Comparison of ENCODE assay signal across 17 cellular contexts in the genomic region with DNA sequence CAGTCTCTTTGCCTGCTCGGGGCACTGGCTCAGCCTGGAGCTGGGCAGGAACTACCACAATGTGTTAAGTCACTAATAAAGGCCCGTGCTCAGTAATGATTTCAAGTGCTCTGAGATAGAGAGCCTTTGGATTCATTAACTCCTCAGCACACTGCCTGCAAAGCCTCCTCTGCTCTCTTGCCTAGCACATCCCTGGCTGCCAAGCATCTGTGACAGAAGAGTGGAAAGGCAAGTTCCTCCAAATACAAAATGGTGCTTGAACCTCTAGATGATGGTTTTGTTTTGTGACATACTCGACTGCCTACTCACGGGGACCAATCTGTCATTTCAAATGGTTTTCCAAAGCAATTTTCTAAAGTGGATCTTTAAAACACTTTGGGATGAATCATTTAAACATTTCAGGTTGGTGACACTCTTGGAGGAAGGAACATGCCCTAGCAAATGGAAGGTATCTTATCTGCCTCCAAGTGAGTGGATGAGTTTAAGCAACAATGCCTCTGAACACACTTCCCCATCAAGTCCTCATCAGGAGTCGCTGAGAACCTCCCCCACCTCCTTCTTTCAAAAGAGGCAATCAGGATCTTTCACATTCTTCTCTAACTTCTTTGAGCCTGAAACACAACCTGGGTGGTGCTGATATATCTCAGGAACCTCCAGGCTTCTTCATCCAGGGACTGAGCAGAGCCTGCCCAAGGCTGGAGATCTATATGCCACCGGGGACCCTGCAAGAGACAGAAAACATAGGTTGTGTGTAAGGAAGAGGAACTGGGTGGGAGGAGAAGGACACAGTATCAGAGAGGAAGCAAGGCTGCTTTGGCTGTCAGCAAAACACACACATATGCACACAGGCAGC. TPM values are rescaled to one million over a fixed set of nuclear protein-coding genes. Genes with fewer than 3 reads are reported as not detected.
A peak's percentile ranks its signal among the peaks of the same experiment; 100 is the strongest.
DNase-seq lines count a peak whose midpoint lies in the region; ATAC-seq and TF ChIP-seq lines count a peak whose summit lies in the region.
"Had no signal": no experiment of that assay in that cellular context is flagged by ENCODE, and none has a peak within 500 bp of the region (broad histone marks: within the 10 kb centered on the region; RNA-seq: fewer than 3 reads in every experiment).

No MANE protein-coding gene starts in this region.

- no peaks in the 10 kb centered on the region for H3K27me3 Mint-ChIP-seq in stimulated activated naive CD8-positive, alpha-beta T cell treated with anti-CD3 and anti-CD28 coated beads, Interleukin-15, amount 100 ng/mL, for 72 hours
- H3K27me3 Mint-ChIP-seq in WTC11 (ENCODE audit: low read depth) (peaks cover 5% of the 10 kb centered on the region; the same call in 1 of the 2 replicates), nephron progenitor cell (ENCODE audit: low read depth, poor library complexity) (no peaks in the 10 kb centered on the region)
- peaks cover 0 to 4% (median 0%) of the 10 kb centered on the region in 5 donors for H3K27me3 Mint-ChIP-seq in naive thymus-derived CD8-positive, alpha-beta T cell
- H3K27me3 Mint-ChIP-seq: activated naive CD8-positive, alpha-beta T cell had no signal

- no peak overlapping the region for H3K27ac Mint-ChIP-seq in stimulated activated naive CD8-positive, alpha-beta T cell treated with anti-CD3 and anti-CD28 coated beads, Interleukin-15, amount 100 ng/mL, for 72 hours
- H3K27ac Mint-ChIP-seq in WTC11: no peak overlapping the region
- H3K27ac Mint-ChIP-seq in nephron progenitor cell: peak overlapping the region; percentile 98
- H3K27ac Mint-ChIP-seq in naive thymus-derived CD8-positive, alpha-beta T cell: no peak overlapping the region
- H3K27ac Mint-ChIP-seq: activated naive CD8-positive, alpha-beta T cell; natural killer cell had no signal

- H3K36me3 Mint-ChIP-seq in WTC11 (no peaks in the 10 kb centered on the region), nephron progenitor cell (ENCODE audit: low read depth) (peaks cover 4% of the 10 kb centered on the region)
- H3K36me3 Mint-ChIP-seq in naive thymus-derived CD8-positive, alpha-beta T cell: peaks cover 0 to 4% (median 0%) of the 10 kb centered on the region in 3 donors
- H3K36me3 Mint-ChIP-seq: natural killer cell had no signal

- no peak overlapping the region for H3K4me3 Mint-ChIP-seq in stimulated activated naive CD8-positive, alpha-beta T cell treated with anti-CD3 and anti-CD28 coated beads, Interleukin-15, amount 100 ng/mL, for 72 hours
- H3K4me3 Mint-ChIP-seq in WTC11: no peak overlapping the region
- peak overlapping the region; percentile 58 for H3K4me3 Mint-ChIP-seq in nephron progenitor cell
- peak overlapping the region in 2 of 10 donors; percentile 25 to 30 for H3K4me3 Mint-ChIP-seq in naive thymus-derived CD8-positive, alpha-beta T cell
- H3K4me3 Mint-ChIP-seq: activated naive CD8-positive, alpha-beta T cell; natural killer cell had no signal

- no peaks in the 10 kb centered on the region for H3K9me3 Mint-ChIP-seq in stimulated activated naive CD8-positive, alpha-beta T cell treated with anti-CD3 and anti-CD28 coated beads, Interleukin-15, amount 100 ng/mL, for 72 hours
- H3K9me3 Mint-ChIP-seq in WTC11 (no peaks in the 10 kb centered on the region), nephron progenitor cell (no peaks in the 10 kb centered on the region)
- H3K9me3 Mint-ChIP-seq in naive thymus-derived CD8-positive, alpha-beta T cell: no peaks in the 10 kb centered on the region
- H3K9me3 Mint-ChIP-seq: natural killer cell had no signal

- peak; percentile 32 for ATAC-seq in stimulated activated naive CD8-positive, alpha-beta T cell treated with anti-CD3 and anti-CD28 coated beads, Interleukin-15, Interleukin-2, amounts not matched to agents 100 U/mL and 50 U/mL, for 24 hours
- ATAC-seq in stimulated activated naive CD8-positive, alpha-beta T cell treated with anti-CD3 and anti-CD28 coated beads, Interleukin-15, amount 100 ng/mL, for 72 hours: no peak
- peak; percentile 12 for ATAC-seq in WTC11
- ATAC-seq in naive thymus-derived CD8-positive, alpha-beta T cell: no peak
- no peak for ATAC-seq in HG03025 (IDR thresholded peaks at IDR 0.05; ENCODE audit: low FRiP score, unreplicated experiment)
- ATAC-seq: HCT116, natural killer cell, right lobe of liver had no signal

- CTCF ChIA-PET in WTC11 (lab: Charles Lee): interaction anchor here (1.4 kb wide), 1 partner anchor 19 kb away, joined by 6 read pairs; no protein-coding TSS in a partner anchor

- no peaks in the 10 kb centered on the region for H3K4me1 Mint-ChIP-seq in stimulated activated naive CD8-positive, alpha-beta T cell treated with anti-CD3 and anti-CD28 coated beads, Interleukin-15, amount 100 ng/mL, for 72 hours
- peaks cover 36% of the 10 kb centered on the region for H3K4me1 Mint-ChIP-seq in WTC11
- H3K4me1 Mint-ChIP-seq in nephron progenitor cell: peaks cover 66% of the 10 kb centered on the region
- H3K4me1 Mint-ChIP-seq in naive thymus-derived CD8-positive, alpha-beta T cell: peaks cover 7 to 19% (median 18%) of the 10 kb centered on the region in 4 donors

- TF ChIP-seq CTCF in WTC11 (IDR thresholded peaks at IDR 0.05) (no peak), nephron progenitor cell (IDR thresholded peaks at IDR 0.05) (no peak)

- no peak for DNase-seq in stimulated activated naive CD8-positive, alpha-beta T cell treated with anti-CD3 and anti-CD28 coated beads, Interleukin-15, Interleukin-2, amounts not matched to agents 100 U/mL and 50 U/mL, for 24 hours
- DNase-seq in stimulated activated naive CD8-positive, alpha-beta T cell treated with anti-CD3 and anti-CD28 coated beads, Interleukin-15, amount 100 ng/mL, for 72 hours: no peak
- DNase-seq in WTC11 (ENCODE audit: low spot score) (no peak), nephron progenitor cell (no peak), NCI-H226 (no peak)
- no peak for DNase-seq in activated CD4-positive, alpha-beta T cell treated with anti-CD3 and anti-CD28 coated beads for 4 hours
- DNase-seq in naive thymus-derived CD8-positive, alpha-beta T cell: no peak
- DNase-seq: central memory CD4-positive, alpha-beta T cell; natural killer cell; NCI-H1092; right lobe of liver; SHP77 had no signal

- POLR2A ChIA-PET in WTC11 (lab: Charles Lee): no interaction called here
- POLR2A ChIA-PET in naive thymus-derived CD8-positive, alpha-beta T cell (lab: Charles Lee): no interaction called here

TF ChIP-seq in WTC11, 78 proteins besides CTCF, POLR2A, EP300 and RAD21:
- no peak for TF ChIP-seq IRF2 (CRISPR knock-in tag; IDR thresholded peaks at IDR 0.05; ENCODE audit: borderline replicate concordance, low read depth)
- no peak for TF ChIP-seq TEAD4 (CRISPR knock-in tag; IDR thresholded peaks at IDR 0.05)
- TF ChIP-seq, protein P1, sequence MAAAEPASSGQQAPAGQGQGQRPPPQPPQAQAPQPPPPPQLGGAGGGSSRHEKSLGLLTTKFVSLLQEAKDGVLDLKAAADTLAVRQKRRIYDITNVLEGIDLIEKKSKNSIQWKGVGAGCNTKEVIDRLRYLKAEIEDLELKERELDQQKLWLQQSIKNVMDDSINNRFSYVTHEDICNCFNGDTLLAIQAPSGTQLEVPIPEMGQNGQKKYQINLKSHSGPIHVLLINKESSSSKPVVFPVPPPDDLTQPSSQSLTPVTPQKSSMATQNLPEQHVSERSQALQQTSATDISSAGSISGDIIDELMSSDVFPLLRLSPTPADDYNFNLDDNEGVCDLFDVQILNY (CRISPR knock-in tag; IDR thresholded peaks at IDR 0.05): no peak
- TF ChIP-seq, protein P2, sequence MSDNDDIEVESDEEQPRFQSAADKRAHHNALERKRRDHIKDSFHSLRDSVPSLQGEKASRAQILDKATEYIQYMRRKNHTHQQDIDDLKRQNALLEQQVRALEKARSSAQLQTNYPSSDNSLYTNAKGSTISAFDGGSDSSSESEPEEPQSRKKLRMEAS (CRISPR knock-in tag; IDR thresholded peaks at IDR 0.05): no peak
- TF ChIP-seq NR2C2 (CRISPR knock-in tag; IDR thresholded peaks at IDR 0.05): no peak
- TF ChIP-seq, protein P3, sequence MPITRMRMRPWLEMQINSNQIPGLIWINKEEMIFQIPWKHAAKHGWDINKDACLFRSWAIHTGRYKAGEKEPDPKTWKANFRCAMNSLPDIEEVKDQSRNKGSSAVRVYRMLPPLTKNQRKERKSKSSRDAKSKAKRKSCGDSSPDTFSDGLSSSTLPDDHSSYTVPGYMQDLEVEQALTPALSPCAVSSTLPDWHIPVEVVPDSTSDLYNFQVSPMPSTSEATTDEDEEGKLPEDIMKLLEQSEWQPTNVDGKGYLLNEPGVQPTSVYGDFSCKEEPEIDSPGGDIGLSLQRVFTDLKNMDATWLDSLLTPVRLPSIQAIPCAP (CRISPR knock-in tag; IDR thresholded peaks at IDR 0.05): no peak
- TF ChIP-seq ZNF263 (CRISPR knock-in tag; IDR thresholded peaks at IDR 0.05; ENCODE audit: low read depth): no peak
- no peak for TF ChIP-seq GABPB1 (CRISPR knock-in tag; IDR thresholded peaks at IDR 0.05)
- TF ChIP-seq, protein P4, sequence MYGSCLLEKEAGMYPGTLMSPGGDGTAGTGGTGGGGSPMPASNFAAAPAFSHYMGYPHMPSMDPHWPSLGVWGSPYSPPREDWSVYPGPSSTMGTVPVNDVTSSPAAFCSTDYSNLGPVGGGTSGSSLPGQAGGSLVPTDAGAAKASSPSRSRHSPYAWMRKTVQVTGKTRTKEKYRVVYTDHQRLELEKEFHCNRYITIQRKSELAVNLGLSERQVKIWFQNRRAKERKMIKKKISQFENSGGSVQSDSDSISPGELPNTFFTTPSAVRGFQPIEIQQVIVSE (CRISPR knock-in tag; IDR thresholded peaks at IDR 0.05; ENCODE audit: borderline replicate concordance): no peak

RNA-seq across cellular contexts. Expression of a gene that starts 35.8 kb away (rescaled TPM):
- 0.21 to 0.44 TPM (median 0.31 TPM) in 3 replicates for total RNA-seq in WTC11 (2021)
- 1 to 10 TPM; 1.2 to 2.0 TPM for total RNA-seq in naive thymus-derived CD8-positive, alpha-beta T cell
- polyA plus RNA-seq in naive thymus-derived CD8-positive, alpha-beta T cell: 1 to 10 TPM in 1 of 3 donors, under 1 TPM in 1, not detected in 1; 0.58 to 1.3 TPM
- total RNA-seq: endothelial cell of umbilical vein, HT-29 had no signal
- polyA plus RNA-seq: endothelial cell of umbilical vein had no signal

Comparison
In these comparisons a context has a peak if more than half of its experiments do, and no peak if none do; other contexts are left out.
1. ATAC-seq: peak in stimulated activated naive CD8-positive, alpha-beta T cell treated with anti-CD3 and anti-CD28 coated beads, Interleukin-15, Interleukin-2, amounts not matched to agents 100 U/mL and 50 U/mL, for 24 hours (single experiment) and WTC11 (single experiment); none in stimulated activated naive CD8-positive, alpha-beta T cell treated with anti-CD3 and anti-CD28 coated beads, Interleukin-15, amount 100 ng/mL, for 72 hours (single experiment), naive thymus-derived CD8-positive, alpha-beta T cell (0 of 2) and HG03025 (single experiment).